In genomic region chr18:24112874-24113615, GRCh38 we compare ENCODE assay signal across 1 cellular context.
A peak's percentile ranks its signal among the peaks of the same experiment; 100 is the strongest.
TF ChIP-seq lines count a peak whose summit lies in the region.

No MANE protein-coding gene starts in this region.

TF ChIP-seq in HepG2, 621 proteins besides CTCF, POLR2A, EP300 and RAD21 (continued from another document and continues in another):
- TF ChIP-seq PATZ1 (CRISPR knock-in tag; IDR thresholded peaks at IDR 0.05) (peak; percentile 8), HOXA5 (CRISPR knock-in tag; IDR thresholded peaks at IDR 0.05) (no peak), EEA1 (CRISPR knock-in tag; IDR thresholded peaks at IDR 0.05; ENCODE audit: borderline replicate concordance) (no peak), ZNF766 (CRISPR knock-in tag; IDR thresholded peaks at IDR 0.05; ENCODE audit: borderline replicate concordance) (peak; percentile 65; the same call in 1 of the 2 replicates), KDM5B (CRISPR knock-in tag; IDR thresholded peaks at IDR 0.05; ENCODE audit: borderline replicate concordance) (peak; percentile 42; the same call in 1 of the 2 replicates), ZNF407 (CRISPR knock-in tag; IDR thresholded peaks at IDR 0.05; ENCODE audit: not compliant biosample characterization) (peak; percentile 27), PRMT3 (CRISPR knock-in tag; IDR thresholded peaks at IDR 0.05; ENCODE audit: borderline replicate concordance, low read depth) (no peak), MTA1 (CRISPR knock-in tag; IDR thresholded peaks at IDR 0.05; ENCODE audit: borderline replicate concordance) (peak; percentile 87), SRSF4 (IDR thresholded peaks at IDR 0.05; ENCODE audit: low read depth, low read length, poor library complexity, severe bottlenecking) (no peak), MED13 (CRISPR knock-in tag; IDR thresholded peaks at IDR 0.05) (no peak), ZNF839 (CRISPR knock-in tag; IDR thresholded peaks at IDR 0.05; ENCODE audit: borderline replicate concordance) (no peak), ZNF816 (CRISPR knock-in tag; IDR thresholded peaks at IDR 0.05; ENCODE audit: borderline replicate concordance) (peak; percentile 63; the same call in 1 of the 2 replicates), ARID2 (CRISPR knock-in tag; IDR thresholded peaks at IDR 0.05; ENCODE audit: borderline replicate concordance) (0 out of 2 replicates have a peak, but pooled peaks have one; percentile 70), ZNF567 (CRISPR knock-in tag; IDR thresholded peaks at IDR 0.05; ENCODE audit: borderline replicate concordance) (no peak), CEBPZ (IDR thresholded peaks at IDR 0.05; ENCODE audit: low read length) (no peak), FIP1L1 (IDR thresholded peaks at IDR 0.05; ENCODE audit: borderline replicate concordance, insufficient read depth, low read depth, low read length) (no peak), POGZ (CRISPR knock-in tag; IDR thresholded peaks at IDR 0.05) (peak; percentile 86), ZFYVE20 (CRISPR knock-in tag; IDR thresholded peaks at IDR 0.05; ENCODE audit: borderline replicate concordance, low read depth) (no peak), RORA (CRISPR knock-in tag; IDR thresholded peaks at IDR 0.05) (no peak), HMGXB3 (CRISPR knock-in tag; IDR thresholded peaks at IDR 0.05; ENCODE audit: borderline replicate concordance) (peak; percentile 93), E2F5 (CRISPR knock-in tag; conservative IDR thresholded peaks at IDR 0.05) (no peak), ZNF691 (CRISPR knock-in tag; IDR thresholded peaks at IDR 0.05; ENCODE audit: borderline replicate concordance, low read depth) (peak; percentile 54; the same call in 1 of the 2 replicates), ZNF354B (CRISPR knock-in tag; IDR thresholded peaks at IDR 0.05) (0 out of 2 replicates have a peak, but pooled peaks have one; percentile 33), ZSCAN21 (CRISPR knock-in tag; IDR thresholded peaks at IDR 0.05; ENCODE audit: borderline replicate concordance) (no peak), ZNF253 (CRISPR knock-in tag; IDR thresholded peaks at IDR 0.05; ENCODE audit: borderline replicate concordance) (no peak), ZNF33B (CRISPR knock-in tag; IDR thresholded peaks at IDR 0.05) (0 out of 2 replicates have a peak, but pooled peaks have one; percentile 33), DNMT3B (CRISPR knock-in tag; conservative IDR thresholded peaks at IDR 0.05) (no peak), CERS6 (CRISPR knock-in tag; IDR thresholded peaks at IDR 0.05) (no peak), RBFOX2 (IDR thresholded peaks at IDR 0.05; ENCODE audit: low read depth, low read length) (no peak), ZNF430 (CRISPR knock-in tag; IDR thresholded peaks at IDR 0.05) (0 out of 2 replicates have a peak, but pooled peaks have one; percentile 61), ZNF670 (CRISPR knock-in tag; IDR thresholded peaks at IDR 0.05; ENCODE audit: borderline replicate concordance) (peak; percentile 77; the same call in 1 of the 2 replicates), HBP1 (CRISPR knock-in tag; IDR thresholded peaks at IDR 0.05; ENCODE audit: low read depth) (no peak), ZFP36 (IDR thresholded peaks at IDR 0.05; ENCODE audit: borderline replicate concordance, low read depth, low read length, partially characterized antibody) (no peak), SIN3A (IDR thresholded peaks at IDR 0.05; ENCODE audit: borderline replicate concordance, low read depth, low read length) (peak; percentile 73; the same call in 1 of the 2 replicates), ETV6 (CRISPR knock-in tag; conservative IDR thresholded peaks at IDR 0.05) (no peak)
